23 cellular contexts compared by ENCODE assay signal in genomic region chr4:62191446-62191845, GRCh38.
"Had no signal": no experiment of that assay in that cellular context is flagged by ENCODE, and none has a peak within 500 bp of the region (broad histone marks: within the 10 kb centered on the region; RNA-seq: fewer than 3 reads in every experiment).

No MANE protein-coding gene starts in this region.

- H3K4me1 Mint-ChIP-seq: activated naive CD4-positive, alpha-beta T cell treated with anti-CD3 and anti-CD28 coated beads, Interleukin-2, amount 50 U/mL, for 24 hours; central memory CD8-positive, alpha-beta T cell; WTC11 had no signal

- DNase-seq: activated CD4-positive, alpha-beta T cell treated with anti-CD3 and anti-CD28 coated beads for 48 hours; activated CD4-positive, alpha-beta T cell treated with anti-CD3 and anti-CD28 coated beads, Interleukin-2, amount 50 U/mL, for 4 hours; activated CD4-positive, CD25-positive, alpha-beta regulatory T cell treated with anti-CD3 and anti-CD28 coated beads, Interleukin-2, amount 50 U/mL, for 72 hours; activated CD8-positive, alpha-beta memory T cell treated with anti-CD3 and anti-CD28 coated beads, Interleukin-2, amount 50 U/mL, for 48 hours; activated CD8-positive, alpha-beta T cell treated with anti-CD3 and anti-CD28 coated beads, Interleukin-2, amount 10 ng/mL, durations not matched to agents 7 days and 5 days; activated T-cell treated with anti-CD3 and anti-CD28 coated beads, Interleukin-2, amount 50 U/mL, for 1 hour; amniotic stem cell; IMR-90; Kasumi-1; KBM-7; NCI-H1048; NCI-H1436 treated with DMSO at 0.1 percent for 48 hours; NCI-H1930; NCI-H2107; NCI-H226; NCI-H526 treated with DMSO at 0.1 percent for 48 hours; SW 1271 had no signal

- H3K36me3 Mint-ChIP-seq: activated naive CD4-positive, alpha-beta T cell treated with anti-CD3 and anti-CD28 coated beads, Interleukin-2, amount 50 U/mL, for 24 hours; brain; WTC11 had no signal

- ATAC-seq: activated CD8-positive, alpha-beta T cell treated with anti-CD3 and anti-CD28 coated beads, Interleukin-2, amount 10 ng/mL, durations not matched to agents 7 days and 5 days; Right ventricle myocardium inferior; WTC11 had no signal

- H3K27ac Mint-ChIP-seq: activated CD8-positive, alpha-beta T cell treated with anti-CD3 and anti-CD28 coated beads, Interleukin-2, amount 10 ng/mL, durations not matched to agents 7 days and 5 days; activated naive CD4-positive, alpha-beta T cell treated with anti-CD3 and anti-CD28 coated beads, Interleukin-2, amount 50 U/mL, for 24 hours; WTC11 had no signal

- H3K4me3 Mint-ChIP-seq: activated CD8-positive, alpha-beta T cell treated with anti-CD3 and anti-CD28 coated beads, Interleukin-2, amount 10 ng/mL, durations not matched to agents 7 days and 5 days; activated naive CD4-positive, alpha-beta T cell treated with anti-CD3 and anti-CD28 coated beads, Interleukin-2, amount 50 U/mL, for 24 hours; brain; central memory CD8-positive, alpha-beta T cell; WTC11 had no signal

- H3K27me3 Mint-ChIP-seq: activated naive CD4-positive, alpha-beta T cell treated with anti-CD3 and anti-CD28 coated beads, Interleukin-2, amount 50 U/mL, for 24 hours; central memory CD8-positive, alpha-beta T cell had no signal

- H3K4me3 ChIP-seq: SK-N-MC had no signal
